8 cellular contexts compared by ENCODE assay signal in genomic region chr10:119205926-119206602, GRCh38. TPM values are rescaled to one million over a fixed set of nuclear protein-coding genes. Genes with fewer than 3 reads are reported as not detected.
DNase-seq lines count a peak whose midpoint lies in the region; ATAC-seq and TF ChIP-seq lines count a peak whose summit lies in the region.

No MANE protein-coding gene starts in this region.

- H3K27ac ChIP-seq in HCT116 (ENCODE audit: low read depth, low read length) (peak overlapping the region; percentile 84; the same call in 1 of the 2 replicates), heart left ventricle (peak overlapping the region; percentile 93 to 100 (median 98))

- peak overlapping the region; percentile 48 to 69 for H3K4me3 ChIP-seq in HCT116 (replicated peaks in 1 of 2; ENCODE audit: low read depth in 1 of 2, low read length in 2 of 2)
- H3K4me3 ChIP-seq in heart left ventricle: peak overlapping the region in 10 of 12 donors; percentile 74 to 97 (median 89)

- peak overlapping the region; percentile 92 for H3K4me2 ChIP-seq in HCT116 (ENCODE audit: low read length)

- DNase-seq in HCT116 (ENCODE audit: low read depth, low spot score) (no peak), heart left ventricle (peak; percentile 85 to 89 (median 88)), posterior cingulate gyrus (peak in 8 of 10 donors; percentile 20 to 90 (median 44)), NCI-H345 treated with DMSO at 0.1 percent for 48 hours (lab: John Stamatoyannopoulos, UW; ENCODE audit: unreplicated experiment) (no peak)

- 0 out of 2 replicates have a peak, but pooled peaks have one; percentile 4 for TF ChIP-seq RAD21 in HCT116 (IDR thresholded peaks at IDR 0.05; ENCODE audit: low read depth)

- POLR2A ChIA-PET in HCT116 (lab: Charles Lee): interaction anchor here (1.0 to 1.8 kb wide), 3 partner anchors 48 to 109 kb away, joined by 3 to 10 read pairs (median 4); no protein-coding TSS in a partner anchor

- H3K9ac ChIP-seq in ES-I3 (ENCODE audit: low read depth, low read length): peak overlapping the region; percentile 80; the same call in 1 of the 2 replicates
- peak overlapping the region; percentile 73 for H3K9ac ChIP-seq in HCT116 (ENCODE audit: low read length)

- H3K9me2 ChIP-seq in HCT116 (ENCODE audit: insufficient read depth): no peaks in the 10 kb centered on the region

- TF ChIP-seq POLR2A in HCT116 (IDR thresholded peaks at IDR 0.05; ENCODE audit: borderline replicate concordance, extremely low read depth, insufficient read depth, insufficient read length): no peak
- TF ChIP-seq POLR2A in heart left ventricle (IDR thresholded peaks at IDR 0.05): no peak

- H3K36me3 ChIP-seq in ES-I3 (ENCODE audit: insufficient read depth, low read length) (no peaks in the 10 kb centered on the region), HCT116 (ENCODE audit: control insufficient read depth in 1 of 2, insufficient read depth in 2 of 2, low read length in 2 of 2) (no peaks in the 10 kb centered on the region), heart left ventricle (no peaks in the 10 kb centered on the region)

- intact Hi-C loops in HCT116 (cut with micrococcal nuclease): loop anchor here (1.0 to 5.0 kb wide), 3 partner anchors 111 to 391 kb away; partner anchors contain the start of gene TIAL1
- intact Hi-C loops in heart left ventricle (cut with DNase I): loop anchor here in 9 of 10 donors (1.0 to 10.0 kb wide), 14 partner anchors 46 to 389 kb away; partner anchors contain the start of gene TIAL1 (in 1 of the 9)
- intact Hi-C loops in posterior cingulate gyrus (cut with DNase I): loop anchor here (2.0 to 5.0 kb wide), 2 partner anchors 39 to 239 kb away; partner anchors contain the start of gene SFXN4

- ATAC-seq in HCT116 (peak; percentile 15), heart left ventricle (peak; percentile 21 to 73 (median 38)), HG03521 (IDR thresholded peaks at IDR 0.05; ENCODE audit: unreplicated experiment) (no peak)

- RAD21 ChIA-PET in HCT116 (lab: Charles Lee; ENCODE audit: low non-redundant PET in 1 of 2, low total read pairs in 2 of 2, uncharacterized antibody in 2 of 2, unreplicated experiment in 2 of 2): interaction anchor here (0.7 to 2.4 kb wide), 7 partner anchors 65 to 284 kb away, joined by 3 to 12 read pairs (median 4); no protein-coding TSS in a partner anchor

- peaks cover 37% of the 10 kb centered on the region for H3K4me1 Mint-ChIP-seq in activated naive CD4-positive, alpha-beta T cell treated with anti-CD3 and anti-CD28 coated beads, Interleukin-2, amount 50 U/mL, for 24 hours

- H4K20me1 ChIP-seq in HCT116 (ENCODE audit: insufficient read depth): no peaks in the 10 kb centered on the region

- TSS peak; percentile 88 for BruUV-seq in HCT116 (replicated peaks; lab: Mats Ljungman, UMichigan)

- no peaks in the 10 kb centered on the region for H3K27me3 Mint-ChIP-seq in activated naive CD4-positive, alpha-beta T cell treated with anti-CD3 and anti-CD28 coated beads, Interleukin-2, amount 50 U/mL, for 24 hours

- no peak for TF ChIP-seq CTCF in HCT116 (IDR thresholded peaks at IDR 0.05 in 2 of 3, conservative IDR thresholded peaks at IDR 0.05 in 1 of 3; ENCODE audit: borderline replicate concordance in 1 of 3, insufficient read depth in 1 of 3, low read depth in 2 of 3, low read length in 2 of 3)
- no peak for TF ChIP-seq CTCF in heart left ventricle (IDR thresholded peaks at IDR 0.05)

- no peaks in the 10 kb centered on the region for H3K9me3 Mint-ChIP-seq in activated naive CD4-positive, alpha-beta T cell treated with anti-CD3 and anti-CD28 coated beads, Interleukin-2, amount 50 U/mL, for 24 hours

- no peaks in the 10 kb centered on the region for H3K79me2 ChIP-seq in HCT116 (ENCODE audit: insufficient read depth, low read length)

- peak overlapping the region; percentile 90 for H3K4me3 Mint-ChIP-seq in activated naive CD4-positive, alpha-beta T cell treated with anti-CD3 and anti-CD28 coated beads, Interleukin-2, amount 50 U/mL, for 24 hours

- WGBS in heart left ventricle, 4 donors: 29 to 39% (median 35%) methylated on average over 16 of the region's 16 CpGs

- no peaks in the 10 kb centered on the region for H3K9me3 ChIP-seq in ES-I3 (ENCODE audit: control insufficient read depth, insufficient read depth, low read length)
- H3K9me3 ChIP-seq in HCT116 (ENCODE audit: control insufficient read depth in 1 of 2, insufficient read depth in 1 of 2, low read depth in 1 of 2, low read length in 2 of 2): no peaks in the 10 kb centered on the region
- H3K9me3 ChIP-seq in heart left ventricle: no peaks in the 10 kb centered on the region

- CTCF ChIA-PET in HCT116 (lab: Charles Lee): interaction anchor here (0.8 to 4.3 kb wide), 17 partner anchors 7 to 332 kb away, joined by 3 to 37 read pairs (median 6); no protein-coding TSS in a partner anchor

- no peak overlapping the region for H2AFZ ChIP-seq in HCT116 (ENCODE audit: low read depth, low read length, poor library complexity, severe bottlenecking)

- H3K27me3 ChIP-seq in HCT116 (ENCODE audit: insufficient read depth, low read length): no peaks in the 10 kb centered on the region
- no peaks in the 10 kb centered on the region for H3K27me3 ChIP-seq in heart left ventricle

- peaks cover 22% of the 10 kb centered on the region for H3K4me1 ChIP-seq in ES-I3 (ENCODE audit: insufficient read depth, low read length)
- peaks cover 20 to 36% of the 10 kb centered on the region in 2 experiments; a peak in 3 of 4 replicates for H3K4me1 ChIP-seq in HCT116 (ENCODE audit: control insufficient read depth in 1 of 2, insufficient read depth in 2 of 2, low read length in 2 of 2)
- H3K4me1 ChIP-seq in heart left ventricle: peaks cover 0 to 38% (median 19%) of the 10 kb centered on the region in 12 donors

- H3K27ac Mint-ChIP-seq in activated naive CD4-positive, alpha-beta T cell treated with anti-CD3 and anti-CD28 coated beads, Interleukin-2, amount 50 U/mL, for 24 hours: peak overlapping the region; percentile 97

- H3K36me3 Mint-ChIP-seq in activated naive CD4-positive, alpha-beta T cell treated with anti-CD3 and anti-CD28 coated beads, Interleukin-2, amount 50 U/mL, for 24 hours: no peaks in the 10 kb centered on the region

TF ChIP-seq in HCT116, 20 proteins besides CTCF, POLR2A, EP300 and RAD21:
- TF ChIP-seq MAX (IDR thresholded peaks at IDR 0.05) (peak; percentile 32; the same call in 1 of the 2 replicates), JUND (IDR thresholded peaks at IDR 0.05) (no peak), CBX3 (IDR thresholded peaks at IDR 0.05; ENCODE audit: low read depth) (0 out of 2 replicates have a peak, but pooled peaks have one; percentile 43)

TF ChIP-seq in PFSK-1, 5 proteins besides CTCF, POLR2A, EP300 and RAD21:
- TF ChIP-seq FOXP2 (optimal IDR thresholded peaks at IDR 0.05; ENCODE audit: borderline replicate concordance, extremely low read depth, extremely low read length, insufficient read depth) (no peak), POLR2AphosphoS5 (IDR thresholded peaks at IDR 0.05; ENCODE audit: low read depth, low read length) (no peak), TAF1 (IDR thresholded peaks at IDR 0.05; ENCODE audit: borderline replicate concordance, insufficient read depth, low read length) (no peak), SIN3A (IDR thresholded peaks at IDR 0.05; ENCODE audit: borderline replicate concordance, insufficient read depth, low read length) (0 out of 2 replicates have a peak, but pooled peaks have one; percentile 27)

RNA-seq across cellular contexts. Expression of gene GRK5, which starts 1.3 kb away (rescaled TPM):
- total RNA-seq in HCT116 (2021; ENCODE audit: unreplicated experiment) (7.3 TPM), heart left ventricle (10 to 100 TPM; 17.0 to 58.0 (median 32.2) TPM)
- 9.7 and 10.0 TPM in 2 replicates for polyA plus RNA-seq in HCT116 (2012)
- polyA plus RNA-seq in PFSK-1 (2012; ENCODE audit: insufficient read length, low read depth): 36.5 TPM
- polyA plus RNA-seq in heart left ventricle: 10 to 100 TPM; 13.1 to 27.6 TPM

RNA-seq across cellular contexts. Expression of gene PRDX3, which starts 27.5 kb away (rescaled TPM):
- total RNA-seq in HCT116 (2021; ENCODE audit: unreplicated experiment) (281 TPM), heart left ventricle (100 to 1,000 TPM; 199 to 385 (median 267) TPM)
- 167 and 222 TPM in 2 replicates for polyA plus RNA-seq in HCT116 (2012)
- 77.7 TPM for polyA plus RNA-seq in PFSK-1 (2012; ENCODE audit: insufficient read length, low read depth)
- 100 to 1,000 TPM; 130 to 257 TPM for polyA plus RNA-seq in heart left ventricle

RNA-seq across cellular contexts. Expression of gene SFXN4, which starts 40.5 kb away (rescaled TPM):
- total RNA-seq in HCT116 (2021; ENCODE audit: unreplicated experiment) (58.2 TPM), heart left ventricle (10 to 100 TPM; 33.2 to 48.9 (median 39.6) TPM)
- 35.4 and 50.2 TPM in 2 replicates for polyA plus RNA-seq in HCT116 (2012)
- 46.9 TPM for polyA plus RNA-seq in PFSK-1 (2012; ENCODE audit: insufficient read length, low read depth)
- polyA plus RNA-seq in heart left ventricle: 10 to 100 TPM; 60.6 to 68.5 TPM

Comparison
In these comparisons a context has a peak if more than half of its experiments do, and no peak if none do; other contexts are left out.
1. DNase-seq: peak in heart left ventricle (5 of 5) and posterior cingulate gyrus (8 of 10); none in HCT116 (single experiment) and NCI-H345 treated with DMSO at 0.1 percent for 48 hours (single experiment).